In genomic region chr12:94650143-94651056, GRCh38 we compare ENCODE assay signal across 8 cellular contexts. TPM values are rescaled to one million over a fixed set of nuclear protein-coding genes. Genes with fewer than 3 reads are reported as not detected.
A peak's percentile ranks its signal among the peaks of the same experiment; 100 is the strongest.
DNase-seq lines count a peak whose midpoint lies in the region; ATAC-seq and TF ChIP-seq lines count a peak whose summit lies in the region.

TSS of gene TMCC3 (minus strand) at chr12:94650557. CDS start at chr12:94650430, 127 bp downstream.

- peak within 1 kb of the TSS; percentile 47 for H4K8ac ChIP-seq in mesenchymal stem cell (ENCODE audit: low read length)

- H2AFZ ChIP-seq in mesenchymal stem cell (ENCODE audit: low read depth, low read length) = peak within 1 kb of the TSS; percentile 81

- H3K27ac ChIP-seq in mesenchymal stem cell (ENCODE audit: low read length, poor library complexity, severe bottlenecking) = peak within 1 kb of the TSS; percentile 33

- H3K4ac ChIP-seq in mesenchymal stem cell (ENCODE audit: low read depth in 1 of 2, low read length in 2 of 2) = no peak within 1 kb of the TSS

- TF ChIP-seq CTCF in WI38 (IDR thresholded peaks at IDR 0.05; ENCODE audit: low read depth, low read length) (no peak), subcutaneous adipose tissue (IDR thresholded peaks at IDR 0.05; ENCODE audit: low read depth) (no peak)

- ATAC-seq in GM19438 (IDR thresholded peaks at IDR 0.05; ENCODE audit: low read depth, unreplicated experiment) (peak; percentile 37), HG03521 (IDR thresholded peaks at IDR 0.05; ENCODE audit: unreplicated experiment) (peak; percentile 40)

- H2BK5ac ChIP-seq in mesenchymal stem cell (ENCODE audit: low read depth, low read length, poor library complexity, severe bottlenecking) = peak within 1 kb of the TSS; percentile 4

- H3K36me3 ChIP-seq in mesenchymal stem cell (ENCODE audit: control insufficient read depth in 1 of 2, insufficient read depth in 2 of 2, low read depth in 1 of 2, low read length in 2 of 2) = no peaks in the 10 kb centered on the region

- H3K4me2 ChIP-seq in mesenchymal stem cell (ENCODE audit: low read length, poor library complexity, severe bottlenecking) = peak within 1 kb of the TSS; percentile 84

- H2BK120ac ChIP-seq in mesenchymal stem cell (ENCODE audit: low read depth, low read length) = no peak within 1 kb of the TSS

- DNase-seq in Caki2 (ENCODE audit: low read depth) (peak; percentile 36), epidermal melanocyte (ENCODE audit: insufficient read length, low spot score) (peak; percentile 45), mesenchymal stem cell (peak; percentile 17), SIG-M5 treated with dmso at 0.1 percent for 504 hours (lab: John Stamatoyannopoulos, UW; ENCODE audit: unreplicated experiment) (no peak)

- H3K79me1 ChIP-seq in mesenchymal stem cell (replicated peaks; ENCODE audit: low read length, poor library complexity, severe bottlenecking) = peaks cover 5% of the 10 kb centered on the region

- H3K9me3 ChIP-seq in mesenchymal stem cell (ENCODE audit: control insufficient read depth, low read length) = no peaks in the 10 kb centered on the region

- H2BK15ac ChIP-seq in mesenchymal stem cell (ENCODE audit: low read depth, poor library complexity, severe bottlenecking) = no peak within 1 kb of the TSS

- H3K14ac ChIP-seq in mesenchymal stem cell (ENCODE audit: low read length in 2 of 2) = no peak within 1 kb of the TSS

- peak within 1 kb of the TSS; percentile 79 for H3K9ac ChIP-seq in mesenchymal stem cell (ENCODE audit: low read length)

- no peaks in the 10 kb centered on the region for H3K27me3 ChIP-seq in mesenchymal stem cell (ENCODE audit: control insufficient read depth in 1 of 2, insufficient read depth in 1 of 2, low read length in 2 of 2)

- peak within 1 kb of the TSS in 1 of 2 experiments; percentile 34 for H2BK12ac ChIP-seq in mesenchymal stem cell (ENCODE audit: low read length in 2 of 2)

- H3K23ac ChIP-seq in mesenchymal stem cell (ENCODE audit: low read length in 2 of 2) = no peak within 1 kb of the TSS

- in situ Hi-C loops in Caki2 (cut with HindIII; ENCODE audit: low pct_unique_long_range_greater_than_20kb, low sequenced_read_pairs) = no loop called here

- peak within 1 kb of the TSS in 1 of 2 experiments; percentile 90 for H3K18ac ChIP-seq in mesenchymal stem cell (ENCODE audit: low read depth in 1 of 2, low read length in 2 of 2)

- H2AK5ac ChIP-seq in mesenchymal stem cell (ENCODE audit: low read length, severe bottlenecking) = no peak within 1 kb of the TSS

- peaks cover 8% of the 10 kb centered on the region for H3K4me1 ChIP-seq in mesenchymal stem cell (ENCODE audit: control insufficient read depth, insufficient read depth, low read depth, low read length)

- peak within 1 kb of the TSS; percentile 61 for H4K91ac ChIP-seq in mesenchymal stem cell (ENCODE audit: low read length)

- WGBS in mesenchymal stem cell = under 1% methylated on average over 48 of the region's 82 CpGs

- peak within 1 kb of the TSS; percentile 51 for H3K4me3 ChIP-seq in WI38 (ENCODE audit: low read depth, low read length)
- H3K4me3 ChIP-seq in mesenchymal stem cell (ENCODE audit: insufficient read depth in 1 of 2, low read depth in 1 of 2, low read length in 2 of 2) = peak within 1 kb of the TSS; percentile 72 to 83

RNA-seq across cellular contexts. Expression of gene TMCC3, which starts in this region (rescaled TPM):
- 0.10 and 0.38 TPM in 2 replicates for total RNA-seq in Caki2 (2014; rRNA removed; shearing (Covaris generic); ENCODE audit: low replicate concordance)
- polyA plus RNA-seq in mesenchymal stem cell (2013, experiment 1 of 2) = 0.11 TPM
- 0.10 TPM for polyA plus RNA-seq in mesenchymal stem cell (2013, experiment 2 of 2)
- total RNA-seq in subcutaneous adipose tissue = 10 to 100 TPM in 3 of 4 donors, 1 to 10 TPM in 1; 9.9 to 44.8 (median 17.2) TPM

Comparison
In these comparisons a context has a peak if more than half of its experiments do, and no peak if none do; other contexts are left out.
1. Peak in DNase-seq in Caki2; RNA of the gene not detected or under 1 TPM.